ENCODE assay signal across 12 cellular contexts in genomic region chr5:142697356-142697807, GRCh38. TPM values are rescaled to one million over a fixed set of nuclear protein-coding genes. Genes with fewer than 3 reads are reported as not detected.
DNase-seq lines count a peak whose midpoint lies in the region; TF ChIP-seq lines count a peak whose summit lies in the region.
"Had no signal": no experiment of that assay in that cellular context is flagged by ENCODE, and none has a peak within 500 bp of the region (broad histone marks: within the 10 kb centered on the region; RNA-seq: fewer than 3 reads in every experiment).

No MANE protein-coding gene starts in this region.

- no peaks in the 10 kb centered on the region for H3K36me3 ChIP-seq in stomach
- H3K36me3 ChIP-seq: neutrophil had no signal

- no peak for TF ChIP-seq EP300 in stomach (IDR thresholded peaks at IDR 0.05)

- no peaks in the 10 kb centered on the region for H3K36me3 Mint-ChIP-seq in HFFc6 (ENCODE audit: low read depth)
- H3K36me3 Mint-ChIP-seq: activated naive CD8-positive, alpha-beta T cell had no signal

- no peaks in the 10 kb centered on the region for H3K9me3 Mint-ChIP-seq in HFFc6
- H3K9me3 Mint-ChIP-seq: activated B cell treated with CpG ODN at 0.5 μM for 24 hours had no signal

- H3K4me3 Mint-ChIP-seq in HFFc6: peak overlapping the region; percentile 41; the same call in 1 of the 2 replicates
- H3K4me3 Mint-ChIP-seq: activated B cell treated with CpG ODN at 0.5 μM for 24 hours; activated naive CD8-positive, alpha-beta T cell had no signal

- H3K4me1 Mint-ChIP-seq in HFFc6 (ENCODE audit: low read depth): peaks cover 31% of the 10 kb centered on the region
- H3K4me1 Mint-ChIP-seq: activated B cell treated with CpG ODN at 0.5 μM for 24 hours had no signal

- H3K9me3 ChIP-seq in stomach: no peaks in the 10 kb centered on the region
- H3K9me3 ChIP-seq: neutrophil had no signal

- peak overlapping the region; percentile 54 for H3K27ac Mint-ChIP-seq in HFFc6
- H3K27ac Mint-ChIP-seq: activated B cell treated with CpG ODN at 0.5 μM for 24 hours; activated naive CD8-positive, alpha-beta T cell had no signal

- 43 to 61% (median 56%) methylated on average over 5 of the region's 5 CpGs for WGBS in stomach, 5 donors

- TF ChIP-seq CTCF in HFFc6 (IDR thresholded peaks at IDR 0.05) (no peak), cardiac fibroblast (IDR thresholded peaks at IDR 0.05; ENCODE audit: low read depth, low read length) (no peak), stomach (IDR thresholded peaks at IDR 0.05) (no peak)

- H3K27ac ChIP-seq in stomach: peak overlapping the region in 3 of 5 donors; percentile 59 to 76 (median 63)
- H3K27ac ChIP-seq: KMS-11, neutrophil had no signal

- peaks cover 0 to 24% (median 14%) of the 10 kb centered on the region in 4 donors for H3K4me1 ChIP-seq in stomach

- H3K27me3 Mint-ChIP-seq in HFFc6 (ENCODE audit: insufficient read depth): no peaks in the 10 kb centered on the region; the same call in 1 of the 2 replicates
- H3K27me3 Mint-ChIP-seq: activated naive CD8-positive, alpha-beta T cell had no signal

- intact Hi-C loops in stomach (cut with DNase I; ENCODE audit: low total_unique reads): loop anchor here (5.0 kb wide), 1 partner anchor 40 kb away; no protein-coding TSS in a partner anchor

- H3K27me3 ChIP-seq in stomach: no peaks in the 10 kb centered on the region

- DNase-seq in HFFc6 (peak; percentile 38), cardiac fibroblast (ENCODE audit: low read depth in 2 of 2) (peak; percentile 83 to 86), left kidney (ENCODE audit: low read depth, low spot score) (peak; percentile 60), stomach (no peak), SW 1271 (lab: John Stamatoyannopoulos, UW) (no peak), DMS 273 (lab: John Stamatoyannopoulos, UW; ENCODE audit: unreplicated experiment) (no peak), COLO829 (ENCODE audit: low spot score) (no peak), HPDE6-E6E7 (ENCODE audit: extremely low spot score) (no peak)
- DNase-seq: activated B cell treated with CpG ODN at 0.5 μM for 24 hours had no signal

- no peak for TF ChIP-seq POLR2A in stomach (IDR thresholded peaks at IDR 0.05)

- no peak overlapping the region for H3K4me3 ChIP-seq in cardiac fibroblast (replicated peaks in 1 of 2; ENCODE audit: low read depth in 2 of 2, low read length in 2 of 2)
- H3K4me3 ChIP-seq in stomach: no peak overlapping the region

RNA-seq across cellular contexts. Expression of gene FGF1, which starts 11.5 kb away (rescaled TPM):
- total RNA-seq in HFFc6 (2021; fragmentation: NEBNext Ultra II Directional; extraction: Animal tissue kit (Norgen Biotek cat#: 25700)): 10 to 100 TPM; 34.2 to 42.4 (median 37.2) TPM
- 1 to 10 TPM in 2 of 5 donors, not detected in 3; 1.0 to 3.5 TPM for total RNA-seq in stomach
- 1 to 10 TPM in 1 of 3 donors, under 1 TPM in 2; 0.73 to 1.6 (median 0.92) TPM for polyA plus RNA-seq in stomach
- total RNA-seq: activated B cell treated with CpG ODN at 0.5 μM for 24 hours had no signal

Comparison
In these comparisons a context has a peak if more than half of its experiments do, and no peak if none do; other contexts are left out.
1. DNase-seq: peak in HFFc6 (single experiment), cardiac fibroblast (2 of 2) and left kidney (single experiment); none in stomach (single experiment), SW 1271 (0 of 2), DMS 273 (single experiment), COLO829 (single experiment) and HPDE6-E6E7 (single experiment).
2. RNA of gene FGF1, which starts 11.5 kb away (total RNA-seq): 34.2 to 42.4 TPM in HFFc6; 1.0 to 3.5 TPM in stomach; every median in the first group is over 4 times any median in the second.